Comparison of ENCODE assay signal across 20 cellular contexts in the genomic region with DNA sequence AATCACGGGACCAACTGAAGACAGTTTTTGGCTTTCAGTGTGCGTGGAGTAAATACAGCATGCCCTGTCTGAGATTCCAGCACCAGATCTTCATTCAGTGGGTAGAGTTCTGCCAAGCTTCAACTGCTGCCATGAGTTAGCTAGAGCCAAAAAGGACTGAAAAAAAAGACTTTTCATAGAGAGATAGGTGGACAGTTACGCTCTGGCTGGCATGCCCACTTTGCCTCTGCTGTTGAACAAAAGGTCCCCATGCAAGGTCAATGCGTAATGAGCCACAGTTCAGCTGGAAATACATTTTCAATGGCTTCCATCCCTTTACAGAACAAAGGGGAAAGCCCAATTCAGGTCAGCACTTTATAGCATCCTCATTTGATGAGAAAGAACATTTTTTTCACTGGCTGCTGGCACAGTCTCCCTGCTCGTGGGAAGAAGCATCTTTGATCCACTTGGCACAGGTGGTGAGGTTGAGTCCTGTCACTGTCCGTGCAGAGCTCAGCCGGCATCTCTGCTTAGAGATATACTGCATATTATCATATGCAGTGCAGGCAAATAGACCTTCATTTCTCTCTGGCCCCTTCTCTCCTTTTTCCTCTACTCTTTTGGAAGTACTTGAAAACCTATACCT.
"Had no signal": no experiment of that assay in that cellular context is flagged by ENCODE, and none has a peak within 500 bp of the region (broad histone marks: within the 10 kb centered on the region; RNA-seq: fewer than 3 reads in every experiment).

No MANE protein-coding gene starts in this region.

- DNase-seq: activated B cell treated with CpG ODN at 0.5 μM for 24 hours; activated CD4-positive, alpha-beta memory T cell treated with anti-CD3 and anti-CD28 coated beads, Interleukin-2, amount 10 ng/mL, durations not matched to agents 7 days and 5 days; activated CD4-positive, alpha-beta T cell treated with anti-CD3 and anti-CD28 coated beads, Interleukin-2, amount 10 ng/mL, durations not matched to agents 7 days and 5 days; activated gamma-delta T cell treated with Interleukin-2 at 50 U/mL for 16 hours; activated naive CD4-positive, alpha-beta T cell treated with anti-CD3 and anti-CD28 coated beads, Interleukin-2, amount 10 ng/mL, durations not matched to agents 7 days and 5 days; activated naive CD8-positive, alpha-beta T cell treated with anti-CD3 and anti-CD28 coated beads for 36 hours; activated T-cell treated with anti-CD3 and anti-CD28 coated beads for 4 hours; activated T-cell treated with anti-CD3 and anti-CD28 coated beads, Interleukin-2, amount 50 U/mL, for 48 hours; brain microvascular endothelial cell; Karpas-422; MM.1S; NCI-H1105; NCI-H1436; NCI-H1694 treated with DMSO at 0.1 percent for 48 hours; NCI-H2029 treated with DMSO at 0.1 percent for 48 hours; NCI-H226; NCI-H526; T-cell; T-helper 2 cell; T1000 had no signal
